22 cellular contexts compared by ENCODE assay signal in genomic region chr4:105979506-105979905, GRCh38.
DNase-seq lines count a peak whose midpoint lies in the region; ATAC-seq and TF ChIP-seq lines count a peak whose summit lies in the region.
"Had no signal": no experiment of that assay in that cellular context is flagged by ENCODE, and none has a peak within 500 bp of the region (broad histone marks: within the 10 kb centered on the region; RNA-seq: fewer than 3 reads in every experiment).

No MANE protein-coding gene starts in this region.

- H3K4me1 Mint-ChIP-seq in CD14-positive monocyte = no peaks in the 10 kb centered on the region
- H3K4me1 Mint-ChIP-seq: memory B cell; naive thymus-derived CD8-positive, alpha-beta T cell had no signal

- no peaks in the 10 kb centered on the region for H3K27me3 ChIP-seq in fibroblast of lung (ENCODE audit: control insufficient read depth, insufficient read depth, low read length)
- H3K27me3 ChIP-seq in psoas muscle (ENCODE audit: insufficient read depth in 3 of 3, low read length in 2 of 3) = no peaks in the 10 kb centered on the region
- H3K27me3 ChIP-seq: gastroesophageal sphincter had no signal

- DNase-seq in Daoy (ENCODE audit: low read depth) (peak; percentile 24), LHCN-M2 (ENCODE audit: low read depth) (peak; percentile 49), fibroblast of lung (ENCODE audit: low read depth in 2 of 2) (peak in 1 of 2 donors; percentile 23), psoas muscle (no peak), cortex of kidney (lab: John Stamatoyannopoulos, UW) (no peak), NCI-H524 (lab: John Stamatoyannopoulos, UW) (no peak), CD14-positive monocyte (ENCODE audit: low spot score) (no peak)
- no peak for DNase-seq in activated CD4-positive, CD25-positive, alpha-beta regulatory T cell (lab: John Stamatoyannopoulos, UW)
- DNase-seq: activated CD4-positive, alpha-beta T cell treated with anti-CD3 and anti-CD28 coated beads, Interleukin-2, amount 50 U/mL, for 48 hours; activated naive CD4-positive, alpha-beta T cell; activated T-cell treated with anti-CD3 and anti-CD28 coated beads for 4 hours; amygdala; caudate nucleus; CD8-positive, alpha-beta T cell; naive thymus-derived CD8-positive, alpha-beta T cell; NCI-H1417 treated with DMSO at 0.1 percent for 48 hours; NCI-H82; PC-9; right cardiac atrium had no signal

- H3K36me3 ChIP-seq in fibroblast of lung (ENCODE audit: control insufficient read depth, insufficient read depth, low read length) (no peaks in the 10 kb centered on the region), psoas muscle (ENCODE audit: insufficient read depth in 1 of 2, low read depth in 1 of 2) (no peaks in the 10 kb centered on the region)
- H3K36me3 ChIP-seq: gastroesophageal sphincter had no signal

- peaks cover 3 to 19% (median 4%) of the 10 kb centered on the region in 7 donors for H3K9me3 Mint-ChIP-seq in CD14-positive monocyte

- H3K36me3 Mint-ChIP-seq in CD14-positive monocyte = no peaks in the 10 kb centered on the region
- H3K36me3 Mint-ChIP-seq: CD8-positive, alpha-beta T cell; memory B cell; naive thymus-derived CD8-positive, alpha-beta T cell had no signal

- H3K4me1 ChIP-seq in fibroblast of lung (ENCODE audit: control insufficient read depth, extremely low read depth, insufficient read depth, low read length) = no peaks in the 10 kb centered on the region
- H3K4me1 ChIP-seq in psoas muscle = no peaks in the 10 kb centered on the region
- H3K4me1 ChIP-seq: gastroesophageal sphincter had no signal

- no peak overlapping the region for H2AFZ ChIP-seq in fibroblast of lung (ENCODE audit: low read length)
- H2AFZ ChIP-seq: PC-9 had no signal

- H3K27ac ChIP-seq in fibroblast of lung (ENCODE audit: insufficient read depth, low read length) (peak overlapping the region; percentile 56), psoas muscle (peak overlapping the region; percentile 33)
- H3K27ac ChIP-seq: gastroesophageal sphincter, PC-9 had no signal

- H3K27ac Mint-ChIP-seq in CD14-positive monocyte = no peak overlapping the region
- H3K27ac Mint-ChIP-seq: CD8-positive, alpha-beta T cell; memory B cell had no signal

- no peaks in the 10 kb centered on the region for H3K79me2 ChIP-seq in fibroblast of lung (ENCODE audit: control insufficient read depth, insufficient read depth, low read length)

- no peak overlapping the region for H3K4me2 ChIP-seq in fibroblast of lung (ENCODE audit: extremely low read depth, insufficient read depth, low read length)
- H3K4me2 ChIP-seq: PC-9 had no signal

- no peak overlapping the region for H3K4me3 Mint-ChIP-seq in CD14-positive monocyte
- H3K4me3 Mint-ChIP-seq: CD8-positive, alpha-beta T cell; memory B cell; naive thymus-derived CD8-positive, alpha-beta T cell had no signal

- H3K27me3 Mint-ChIP-seq in CD14-positive monocyte (ENCODE audit: low read depth in 3 of 3) = peaks cover 0 to 3% (median 0%) of the 10 kb centered on the region in 3 donors

- H3K9ac ChIP-seq in fibroblast of lung (ENCODE audit: insufficient read depth, low read length) = no peak overlapping the region

- intact Hi-C loops in psoas muscle (cut with DNase I) = no loop called here
- intact Hi-C loops in CD14-positive monocyte (cut with micrococcal nuclease) = no loop called here

- WGBS in psoas muscle, 3 donors = 91 to 94% (median 91%) methylated on average over 3 of the region's 3 CpGs

- TF ChIP-seq CTCF in fibroblast of lung (conservative IDR thresholded peaks at IDR 0.05 in 1 of 2, IDR thresholded peaks at IDR 0.05 in 1 of 2; ENCODE audit: low read depth in 1 of 2, low read length in 2 of 2) (no peak), psoas muscle (IDR thresholded peaks at IDR 0.05) (no peak), CD14-positive monocyte (IDR thresholded peaks at IDR 0.05) (no peak)

- ATAC-seq in psoas muscle = no peak
- ATAC-seq: CD8-positive, alpha-beta T cell; HCT116; naive thymus-derived CD8-positive, alpha-beta T cell; right cardiac atrium had no signal

- no peaks in the 10 kb centered on the region for H4K20me1 ChIP-seq in fibroblast of lung (ENCODE audit: control insufficient read depth, extremely low read depth, insufficient read depth, low read length)

- no peaks in the 10 kb centered on the region for H3K9me3 ChIP-seq in fibroblast of lung (ENCODE audit: control insufficient read depth, insufficient read depth, low read depth, low read length)
- H3K9me3 ChIP-seq in psoas muscle = no peaks in the 10 kb centered on the region

- no peak overlapping the region for H3K4me3 ChIP-seq in fibroblast of lung (replicated peaks in 1 of 4; ENCODE audit: control extremely low read depth in 1 of 4, insufficient read depth in 1 of 4, low read depth in 3 of 4, low read length in 4 of 4)
- H3K4me3 ChIP-seq in psoas muscle = no peak overlapping the region
- H3K4me3 ChIP-seq: gastroesophageal sphincter, PC-9 had no signal

Comparison
In these comparisons a context has a peak if more than half of its experiments do, and no peak if none do; other contexts are left out.
1. DNase-seq: peak in Daoy (single experiment) and LHCN-M2 (single experiment); none in psoas muscle (0 of 2), cortex of kidney (single experiment), NCI-H524 (0 of 2), CD14-positive monocyte (single experiment) and activated CD4-positive, CD25-positive, alpha-beta regulatory T cell (0 of 4).